Comparison of ENCODE assay signal across 18 cellular contexts in the genomic region with DNA sequence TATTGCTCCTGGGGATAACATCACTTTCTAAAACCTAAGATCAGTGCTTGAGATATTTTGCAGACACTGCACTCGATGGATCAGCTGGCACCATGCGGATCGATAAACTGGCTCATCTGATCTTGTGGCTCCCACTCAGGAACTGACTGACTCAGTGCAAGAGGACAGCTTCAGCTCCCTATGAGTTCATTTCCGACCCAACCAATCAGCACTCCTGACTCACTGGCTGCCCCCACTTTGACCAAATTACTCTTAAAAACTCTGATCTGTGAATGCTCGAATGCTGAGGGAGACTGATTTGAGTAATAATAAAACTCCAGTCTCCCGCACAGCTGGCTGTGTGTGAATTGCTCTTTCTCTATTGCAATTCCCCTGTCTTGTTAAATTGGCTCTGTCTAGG.
DNase-seq lines count a peak whose midpoint lies in the region; ATAC-seq lines count a peak whose summit lies in the region.
"Had no signal": no experiment of that assay in that cellular context is flagged by ENCODE, and none has a peak within 500 bp of the region (broad histone marks: within the 10 kb centered on the region; RNA-seq: fewer than 3 reads in every experiment).

No MANE protein-coding gene starts in this region.

- DNase-seq in HT1080 (ENCODE audit: low read depth) = peak; percentile 39
- peak; percentile 45 for DNase-seq in dermis blood vessel endothelial cell
- DNase-seq in ureter (ENCODE audit: low spot score) = no peak
- DNase-seq in GM19240 (ENCODE audit: insufficient read length, low spot score) = no peak
- DNase-seq: 8988T; AML-193; Caco-2; Calu3; CD4-positive, alpha-beta T cell; CD8-positive, alpha-beta T cell; DMS79 treated with DMSO at 0.1 percent for 48 hours; GF-D8 had no signal

- H3K9me3 ChIP-seq in HUES6 (ENCODE audit: control insufficient read depth, insufficient read depth, low read depth, low read length) = peaks cover 22% of the 10 kb centered on the region

- no peaks in the 10 kb centered on the region for H3K36me3 ChIP-seq in HUES6 (ENCODE audit: control insufficient read depth, insufficient read depth, low read length)
- H3K36me3 ChIP-seq: BLaER1 treated with 17β-estradiol and CSF1 and Interleukin-3, amounts not matched to agents 10 nM and 100 nM had no signal

- peak overlapping the region; percentile 39 for H3K9ac ChIP-seq in HUES6 (ENCODE audit: low read length)
- H3K9ac ChIP-seq: BLaER1 treated with 17β-estradiol and CSF1 and Interleukin-3, amounts not matched to agents 10 nM and 100 nM had no signal

- H3K27me3 ChIP-seq in HUES6 (ENCODE audit: control insufficient read depth, insufficient read depth, low read length) = no peaks in the 10 kb centered on the region
- H3K27me3 ChIP-seq: BLaER1 treated with 17β-estradiol and CSF1 and Interleukin-3, amounts not matched to agents 10 nM and 100 nM had no signal

- no peak overlapping the region for H3K4me3 ChIP-seq in HUES6 (ENCODE audit: low read depth, low read length)
- H3K4me3 ChIP-seq: A549; BLaER1 treated with 17β-estradiol and CSF1 and Interleukin-3, amounts not matched to agents 10 nM and 100 nM had no signal

- H3K27ac ChIP-seq in HUES6 (ENCODE audit: low read depth, low read length) = peak overlapping the region; percentile 46; the same call in 1 of the 2 replicates
- H3K27ac ChIP-seq: A549; BLaER1 treated with 17β-estradiol and CSF1 and Interleukin-3, amounts not matched to agents 10 nM and 100 nM; C4-2B had no signal

- peaks cover 29% of the 10 kb centered on the region for H3K4me1 ChIP-seq in HUES6 (ENCODE audit: control insufficient read depth, insufficient read depth, low read length)
- H3K4me1 ChIP-seq: BLaER1 treated with 17β-estradiol and CSF1 and Interleukin-3, amounts not matched to agents 10 nM and 100 nM; Caco-2 had no signal

- ATAC-seq in GM19351 (IDR thresholded peaks at IDR 0.05; ENCODE audit: unreplicated experiment) (no peak), HG02840 (IDR thresholded peaks at IDR 0.05; ENCODE audit: low FRiP score, unreplicated experiment) (no peak)
- ATAC-seq: A549; CD8-positive, alpha-beta T cell had no signal

Comparison
In these comparisons a context has a peak if more than half of its experiments do, and no peak if none do; other contexts are left out.
1. DNase-seq: peak in HT1080 (single experiment) and dermis blood vessel endothelial cell (single experiment); none in ureter (single experiment) and GM19240 (single experiment).